In genomic region chr10:117441812-117442443, GRCh38 we compare ENCODE assay signal across 10 cellular contexts.
DNase-seq lines count a peak whose midpoint lies in the region; ATAC-seq and TF ChIP-seq lines count a peak whose summit lies in the region.
"Had no signal": no experiment of that assay in that cellular context is flagged by ENCODE, and none has a peak within 500 bp of the region (broad histone marks: within the 10 kb centered on the region; RNA-seq: fewer than 3 reads in every experiment).

No MANE protein-coding gene starts in this region.

- ATAC-seq in HG03045 (IDR thresholded peaks at IDR 0.05; ENCODE audit: unreplicated experiment) (no peak), HG02571 (IDR thresholded peaks at IDR 0.05; ENCODE audit: unreplicated experiment) (no peak)
- ATAC-seq: activated naive CD8-positive, alpha-beta T cell treated with anti-CD3 and anti-CD28 coated beads, Interleukin-2, amount 50 U/mL, for 24 hours had no signal

- in situ Hi-C loops in GM23248 (cut with MboI): no loop called here

- no peaks in the 10 kb centered on the region for H3K27me3 ChIP-seq in GM23248 (replicated peaks; ENCODE audit: insufficient read depth)
- H3K27me3 ChIP-seq: upper lobe of left lung had no signal

- H3K36me3 ChIP-seq in GM23248 (ENCODE audit: low read depth): no peaks in the 10 kb centered on the region
- H3K36me3 ChIP-seq: upper lobe of left lung had no signal

- H3K9me3 ChIP-seq in GM23248 (ENCODE audit: low read depth): no peaks in the 10 kb centered on the region
- H3K9me3 ChIP-seq: upper lobe of left lung had no signal

- H3K4me3 ChIP-seq in GM23248: peak overlapping the region; percentile 34
- no peak overlapping the region for H3K4me3 ChIP-seq in fibroblast of mammary gland (ENCODE audit: control insufficient read depth, low read depth, low read length)
- H3K4me3 ChIP-seq: upper lobe of left lung had no signal

- H4K20me1 ChIP-seq in GM23248 (ENCODE audit: insufficient read depth): no peaks in the 10 kb centered on the region

- WGBS in GM23248 (ENCODE audit: low coverage in 1 of 2, low lambda C conversion rate in 2 of 2, missing lambda C conversion rate in 2 of 2), 2 experiments: 12 to 13% methylated on average over 6 of the region's 6 CpGs

- H3K4me2 ChIP-seq in GM23248 (ENCODE audit: unreplicated experiment): peak overlapping the region; percentile 56

- H3F3A ChIP-seq in GM23248 (ENCODE audit: insufficient read depth): peaks cover 55% of the 10 kb centered on the region

- peaks cover 53% of the 10 kb centered on the region for H3K4me1 ChIP-seq in GM23248 (ENCODE audit: insufficient read depth)

- TF ChIP-seq CTCF in AG09319 (IDR thresholded peaks at IDR 0.05; ENCODE audit: low read depth, low read length): no peak
- no peak for TF ChIP-seq CTCF in fibroblast of mammary gland (conservative IDR thresholded peaks at IDR 0.05; ENCODE audit: control insufficient read depth, insufficient read depth, low read depth, low read length)

- peak overlapping the region; percentile 79 for H3K9ac ChIP-seq in GM23248

- 0 out of 2 replicates have a peak overlapping the region, but pooled peaks have one; percentile 38 for H2AFZ ChIP-seq in GM23248

- no peaks in the 10 kb centered on the region for H3K9me2 ChIP-seq in GM23248 (ENCODE audit: insufficient read depth)

- peak overlapping the region; percentile 97 for H3K27ac ChIP-seq in GM23248
- H3K27ac ChIP-seq: upper lobe of left lung had no signal

- DNase-seq in AG09319 (ENCODE audit: extremely low read depth, low read depth): peak; percentile 30
- peak; percentile 98 for DNase-seq in GM23248
- peak; percentile 87 for DNase-seq in NCI-H69 (lab: John Stamatoyannopoulos, UW)
- DNase-seq in fibroblast of mammary gland (ENCODE audit: low read depth): peak; percentile 94
- DNase-seq in activated effector memory CD4-positive, alpha-beta T cell treated with anti-CD3 and anti-CD28 coated beads, Interleukin-2, amount 50 U/mL, for 16 hours: no peak
- no peak for DNase-seq in NK-92 (lab: John Stamatoyannopoulos, UW; ENCODE audit: unreplicated experiment)
- DNase-seq: activated naive CD8-positive, alpha-beta T cell treated with anti-CD3 and anti-CD28 coated beads, Interleukin-2, amount 50 U/mL, for 24 hours had no signal

- no peaks in the 10 kb centered on the region for H3K79me2 ChIP-seq in GM23248 (ENCODE audit: insufficient read depth)

Comparison
In these comparisons a context has a peak if more than half of its experiments do, and no peak if none do; other contexts are left out.
1. DNase-seq: peak in AG09319 (single experiment), GM23248 (single experiment), NCI-H69 (single experiment) and fibroblast of mammary gland (single experiment); none in activated effector memory CD4-positive, alpha-beta T cell treated with anti-CD3 and anti-CD28 coated beads, Interleukin-2, amount 50 U/mL, for 16 hours (single experiment) and NK-92 (single experiment).